9 cellular contexts compared by ENCODE assay signal in genomic region chr1:12052997-12053686, GRCh38. TPM values are rescaled to one million over a fixed set of nuclear protein-coding genes. Genes with fewer than 3 reads are reported as not detected.
A peak's percentile ranks its signal among the peaks of the same experiment; 100 is the strongest.
DNase-seq lines count a peak whose midpoint lies in the region; ATAC-seq and TF ChIP-seq lines count a peak whose summit lies in the region.
"Had no signal": no experiment of that assay in that cellular context is flagged by ENCODE, and none has a peak within 500 bp of the region (broad histone marks: within the 10 kb centered on the region; RNA-seq: fewer than 3 reads in every experiment).

No MANE protein-coding gene starts in this region.

- H3K79me2 ChIP-seq in hepatocyte: no peaks in the 10 kb centered on the region

- H3K4me3 Mint-ChIP-seq in T-helper 2 cell treated with Interferon-gamma antibody and Interleukin-4, amounts not matched to agents 5 μg/mL and 100 μg/mL, for 36 hours: peak overlapping the region; percentile 43
- no peak overlapping the region for H3K4me3 Mint-ChIP-seq in activated B cell treated with CpG ODN at 0.5 μM for 24 hours
- no peak overlapping the region for H3K4me3 Mint-ChIP-seq in stimulated activated memory B cell treated with anti-CD40 and anti-IgM and Interleukin-4, amounts not matched to agents 10 μg/mL and 1 μg/mL and 100 μg/mL, for 72 hours

- TF ChIP-seq CTCF in activated B cell treated with CpG ODN at 0.5 μM for 24 hours (IDR thresholded peaks at IDR 0.05): no peak
- no peak for TF ChIP-seq CTCF in hepatocyte (IDR thresholded peaks at IDR 0.05; ENCODE audit: poor library complexity)

- no peak overlapping the region for H3K4me2 ChIP-seq in hepatocyte

- H3K4me1 ChIP-seq in hepatocyte (ENCODE audit: insufficient read depth): peaks cover 13% of the 10 kb centered on the region

- H3K4me3 ChIP-seq in hepatocyte: no peak overlapping the region

- no peaks in the 10 kb centered on the region for H3K36me3 ChIP-seq in hepatocyte (replicated peaks; ENCODE audit: insufficient read depth, low read depth)

- CTCF ChIA-PET in activated B cell treated with CpG ODN at 0.5 μM for 24 hours (lab: Charles Lee): interaction anchor here (1.3 kb wide), 1 partner anchor 26 kb away, joined by 3 read pairs; no protein-coding TSS in a partner anchor

- H3K27ac ChIP-seq in hepatocyte: peak overlapping the region; percentile 64

- WGBS in hepatocyte (ENCODE audit: low lambda C conversion rate, missing lambda C conversion rate): 86% methylated on average over 14 of the region's 14 CpGs

- peak overlapping the region; percentile 87 for H3K27ac Mint-ChIP-seq in T-helper 2 cell treated with Interferon-gamma antibody and Interleukin-4, amounts not matched to agents 5 μg/mL and 100 μg/mL, for 36 hours
- H3K27ac Mint-ChIP-seq in activated B cell treated with CpG ODN at 0.5 μM for 24 hours: peak overlapping the region; percentile 53
- H3K27ac Mint-ChIP-seq in stimulated activated memory B cell treated with anti-CD40 and anti-IgM and Interleukin-4, amounts not matched to agents 10 μg/mL and 1 μg/mL and 100 μg/mL, for 72 hours: peak overlapping the region; percentile 92

- H3K27me3 ChIP-seq in hepatocyte: no peaks in the 10 kb centered on the region

- DNase-seq in T-helper 2 cell treated with Interferon-gamma antibody and Interleukin-4, amounts not matched to agents 5 μg/mL and 100 μg/mL, for 36 hours (ENCODE audit: low spot score): no peak
- DNase-seq in T-helper 2 cell (no peak), activated B cell treated with CpG ODN at 0.5 μM for 24 hours (no peak), hepatocyte (ENCODE audit: low spot score) (no peak), DMS153 treated with DMSO at 0.1 percent for 48 hours (lab: John Stamatoyannopoulos, UW; ENCODE audit: unreplicated experiment) (no peak), GM19240 (ENCODE audit: insufficient read length, low spot score) (no peak)
- DNase-seq in activated naive CD4-positive, alpha-beta T cell treated with Interleukin-2 at 50 U/mL for 16 hours: no peak
- DNase-seq: activated effector memory CD4-positive, alpha-beta T cell treated with Interleukin-2 at 50 U/mL for 16 hours had no signal

- ATAC-seq in activated B cell treated with CpG ODN at 0.5 μM for 24 hours (ENCODE audit: low read depth): no peak
- no peak for ATAC-seq in stimulated activated memory B cell treated with anti-CD40 and anti-IgM and Interleukin-4, amounts not matched to agents 10 μg/mL and 1 μg/mL and 100 μg/mL, for 72 hours

- POLR2A ChIA-PET in activated B cell treated with CpG ODN at 0.5 μM for 24 hours (lab: Charles Lee): interaction anchor here (2.0 to 3.9 kb wide), 4 partner anchors 13 to 144 kb away, joined by 12 to 41 read pairs (median 26); partner anchors contain the start of gene MIIP

- no peak overlapping the region for H2AFZ ChIP-seq in hepatocyte

- no peaks in the 10 kb centered on the region for H3K9me3 Mint-ChIP-seq in T-helper 2 cell treated with Interferon-gamma antibody and Interleukin-4, amounts not matched to agents 5 μg/mL and 100 μg/mL, for 36 hours
- no peaks in the 10 kb centered on the region for H3K9me3 Mint-ChIP-seq in activated B cell treated with CpG ODN at 0.5 μM for 24 hours
- no peaks in the 10 kb centered on the region for H3K9me3 Mint-ChIP-seq in stimulated activated memory B cell treated with anti-CD40 and anti-IgM and Interleukin-4, amounts not matched to agents 10 μg/mL and 1 μg/mL and 100 μg/mL, for 72 hours

- H3K36me3 Mint-ChIP-seq in T-helper 2 cell treated with Interferon-gamma antibody and Interleukin-4, amounts not matched to agents 5 μg/mL and 100 μg/mL, for 36 hours (ENCODE audit: low read depth): no peaks in the 10 kb centered on the region
- no peaks in the 10 kb centered on the region for H3K36me3 Mint-ChIP-seq in activated B cell treated with CpG ODN at 0.5 μM for 24 hours (ENCODE audit: low read depth)
- H3K36me3 Mint-ChIP-seq in stimulated activated memory B cell treated with anti-CD40 and anti-IgM and Interleukin-4, amounts not matched to agents 10 μg/mL and 1 μg/mL and 100 μg/mL, for 72 hours: no peaks in the 10 kb centered on the region

- H3K9me3 ChIP-seq in hepatocyte (ENCODE audit: low read depth): no peaks in the 10 kb centered on the region

- H4K20me1 ChIP-seq in hepatocyte (ENCODE audit: insufficient read depth, poor library complexity, severe bottlenecking): no peaks in the 10 kb centered on the region

- peaks cover 45% of the 10 kb centered on the region for H3K4me1 Mint-ChIP-seq in T-helper 2 cell treated with Interferon-gamma antibody and Interleukin-4, amounts not matched to agents 5 μg/mL and 100 μg/mL, for 36 hours (ENCODE audit: low read depth)
- H3K4me1 Mint-ChIP-seq in activated B cell treated with CpG ODN at 0.5 μM for 24 hours: peaks cover 32% of the 10 kb centered on the region
- peaks cover 61% of the 10 kb centered on the region for H3K4me1 Mint-ChIP-seq in stimulated activated memory B cell treated with anti-CD40 and anti-IgM and Interleukin-4, amounts not matched to agents 10 μg/mL and 1 μg/mL and 100 μg/mL, for 72 hours

- intact Hi-C loops in activated B cell treated with CpG ODN at 0.5 μM for 24 hours (cut with micrococcal nuclease): loop anchor here (1.0 kb wide), 1 partner anchor 13 kb away; no protein-coding TSS in a partner anchor

- H3K9me2 ChIP-seq in hepatocyte (replicated peaks; ENCODE audit: insufficient read depth): no peaks in the 10 kb centered on the region

- no peaks in the 10 kb centered on the region for H3K27me3 Mint-ChIP-seq in T-helper 2 cell treated with Interferon-gamma antibody and Interleukin-4, amounts not matched to agents 5 μg/mL and 100 μg/mL, for 36 hours (ENCODE audit: low read depth)
- no peaks in the 10 kb centered on the region for H3K27me3 Mint-ChIP-seq in activated B cell treated with CpG ODN at 0.5 μM for 24 hours
- no peaks in the 10 kb centered on the region for H3K27me3 Mint-ChIP-seq in stimulated activated memory B cell treated with anti-CD40 and anti-IgM and Interleukin-4, amounts not matched to agents 10 μg/mL and 1 μg/mL and 100 μg/mL, for 72 hours

RNA-seq across cellular contexts. Expression of gene TNFRSF8, which starts 10.0 kb away (rescaled TPM):
- 2.2 and 2.7 TPM in 2 replicates for total RNA-seq in activated B cell treated with CpG ODN at 0.5 μM for 24 hours
- not detected in 2 replicates for total RNA-seq in hepatocyte
- not detected in 2 replicates for polyA plus RNA-seq in hepatocyte

RNA-seq across cellular contexts. Expression of gene MIIP, which starts 33.8 kb away (rescaled TPM):
- 72.1 and 74.2 TPM in 2 replicates for total RNA-seq in activated B cell treated with CpG ODN at 0.5 μM for 24 hours
- total RNA-seq in hepatocyte: 20.6 TPM in 2 replicates
- polyA plus RNA-seq in hepatocyte: 39.6 and 45.2 TPM in 2 replicates
